9 cellular contexts compared by ENCODE assay signal in genomic region chr10:19412531-19412930, GRCh38.
DNase-seq lines count a peak whose midpoint lies in the region; ATAC-seq and TF ChIP-seq lines count a peak whose summit lies in the region.
"Had no signal": no experiment of that assay in that cellular context is flagged by ENCODE, and none has a peak within 500 bp of the region (broad histone marks: within the 10 kb centered on the region; RNA-seq: fewer than 3 reads in every experiment).

No MANE protein-coding gene starts in this region.

- H3K36me3 Mint-ChIP-seq in activated naive CD4-positive, alpha-beta T cell treated with anti-CD3 and anti-CD28 coated beads for 36 hours (ENCODE audit: low read depth): no peaks in the 10 kb centered on the region

- TF ChIP-seq CTCF in GM12872 (IDR thresholded peaks at IDR 0.05; ENCODE audit: insufficient read depth, low read depth, low read length) (peak; percentile 30; the same call in 1 of the 3 replicates), OCI-LY1 (IDR thresholded peaks at IDR 0.05; ENCODE audit: low read length) (peak; percentile 41; the same call in 1 of the 2 replicates), fibroblast of pulmonary artery (IDR thresholded peaks at IDR 0.05; ENCODE audit: low read length, missing control alignments) (peak; percentile 45), omental fat pad (IDR thresholded peaks at IDR 0.05) (no peak)

- no peaks in the 10 kb centered on the region for H3K4me1 Mint-ChIP-seq in activated naive CD4-positive, alpha-beta T cell treated with anti-CD3 and anti-CD28 coated beads for 36 hours (ENCODE audit: low read depth)

- no peak overlapping the region for H3K27ac Mint-ChIP-seq in activated naive CD4-positive, alpha-beta T cell treated with anti-CD3 and anti-CD28 coated beads for 36 hours

- H3K9me3 ChIP-seq in OCI-LY1 (ENCODE audit: low read length): no peaks in the 10 kb centered on the region

- H3F3A ChIP-seq in OCI-LY1 (ENCODE audit: insufficient read depth, low read length): no peaks in the 10 kb centered on the region

- H3K9ac ChIP-seq in OCI-LY1 (ENCODE audit: low read length): no peak overlapping the region

- no peaks in the 10 kb centered on the region for H3K9me2 ChIP-seq in OCI-LY1 (ENCODE audit: low read depth, low read length)

- CTCF ChIA-PET in activated naive CD4-positive, alpha-beta T cell treated with anti-CD3 and anti-CD28 coated beads for 36 hours (lab: Charles Lee): no interaction called here

- no peaks in the 10 kb centered on the region for H3K36me3 ChIP-seq in OCI-LY1 (ENCODE audit: insufficient read depth, low read length)

- no peaks in the 10 kb centered on the region for H3K79me2 ChIP-seq in OCI-LY1 (ENCODE audit: insufficient read depth, low read length)

- no peak overlapping the region for H3K4me3 ChIP-seq in OCI-LY1 (ENCODE audit: low read depth, low read length, poor library complexity, severe bottlenecking)
- no peak overlapping the region for H3K4me3 ChIP-seq in fibroblast of pulmonary artery (replicated peaks; ENCODE audit: low read depth, low read length)

- ATAC-seq in omental fat pad (ENCODE audit: low FRiP score): no peak
- ATAC-seq: HCT116 had no signal

- no peak overlapping the region for H3K4me2 ChIP-seq in OCI-LY1 (ENCODE audit: low read length)

- H3K4me3 Mint-ChIP-seq in activated naive CD4-positive, alpha-beta T cell treated with anti-CD3 and anti-CD28 coated beads for 36 hours: no peak overlapping the region

- DNase-seq in fibroblast of pulmonary artery (ENCODE audit: low read depth): peak; percentile 56
- peak; percentile 13 for DNase-seq in putamen (ENCODE audit: low spot score)
- DNase-seq in AG08395 (ENCODE audit: low spot score): no peak
- DNase-seq in omental fat pad (ENCODE audit: low spot score): no peak
- no peak for DNase-seq in dedifferentiated amniotic fluid mesenchymal stem cell (ENCODE audit: extremely low spot score)
- no peak for DNase-seq in activated naive CD4-positive, alpha-beta T cell treated with anti-CD3 and anti-CD28 coated beads for 36 hours

- no peak overlapping the region for H3K27ac ChIP-seq in OCI-LY1 (ENCODE audit: low read depth, low read length, poor library complexity, severe bottlenecking)

- H2AFZ ChIP-seq in OCI-LY1 (ENCODE audit: low read length): no peak overlapping the region

- intact Hi-C loops in activated naive CD4-positive, alpha-beta T cell treated with anti-CD3 and anti-CD28 coated beads for 36 hours (cut with micrococcal nuclease): no loop called here

- no peaks in the 10 kb centered on the region for H3K27me3 ChIP-seq in OCI-LY1 (ENCODE audit: insufficient read depth, low read length)

- peaks cover 8% of the 10 kb centered on the region for H3K9me3 Mint-ChIP-seq in activated naive CD4-positive, alpha-beta T cell treated with anti-CD3 and anti-CD28 coated beads for 36 hours

- no peaks in the 10 kb centered on the region for H3K4me1 ChIP-seq in OCI-LY1 (ENCODE audit: insufficient read depth, low read length, severe bottlenecking)

- no peaks in the 10 kb centered on the region for H3K27me3 Mint-ChIP-seq in activated naive CD4-positive, alpha-beta T cell treated with anti-CD3 and anti-CD28 coated beads for 36 hours (ENCODE audit: low read depth)

- H4K20me1 ChIP-seq in OCI-LY1 (ENCODE audit: insufficient read depth, low read length): no peaks in the 10 kb centered on the region

Comparison
In these comparisons a context has a peak if more than half of its experiments do, and no peak if none do; other contexts are left out.
1. CTCF ChIP-seq: peak in GM12872 (single experiment), OCI-LY1 (single experiment) and fibroblast of pulmonary artery (single experiment); none in omental fat pad (0 of 3).
2. DNase-seq: peak in fibroblast of pulmonary artery (single experiment) and putamen (single experiment); none in AG08395 (single experiment), omental fat pad (single experiment), dedifferentiated amniotic fluid mesenchymal stem cell (single experiment) and activated naive CD4-positive, alpha-beta T cell treated with anti-CD3 and anti-CD28 coated beads for 36 hours (single experiment).